In genomic region chr3:10883478-10884234, GRCh38 we compare ENCODE assay signal across 9 cellular contexts.
DNase-seq lines count a peak whose midpoint lies in the region; ATAC-seq and TF ChIP-seq lines count a peak whose summit lies in the region.
"Had no signal": no experiment of that assay in that cellular context is flagged by ENCODE, and none has a peak within 500 bp of the region (broad histone marks: within the 10 kb centered on the region; RNA-seq: fewer than 3 reads in every experiment).

No MANE protein-coding gene starts in this region.

- ATAC-seq in HG03442 (IDR thresholded peaks at IDR 0.05; ENCODE audit: unreplicated experiment) (no peak), GM18907 (IDR thresholded peaks at IDR 0.05; ENCODE audit: unreplicated experiment) (no peak)

- no TSS peak for BruUV-seq in PC-9 (replicated peaks; lab: Mats Ljungman, UMichigan)

- H3K27ac ChIP-seq in PC-9 = no peak overlapping the region

- peak; percentile 1 to 5 for DNase-seq in stimulated activated CD4-positive, alpha-beta T cell treated with anti-CD3 and anti-CD28 coated beads, Interleukin-2, amount 100 ng/mL, for 48 hours
- DNase-seq in stimulated activated CD4-positive, alpha-beta T cell treated with anti-CD3 and anti-CD28 coated beads, Interleukin-4, amount 100 ng/mL, for 4 hours = no peak
- DNase-seq in PC-9 = no peak
- DNase-seq in foreskin fibroblast = no peak
- DNase-seq in NCI-H146 (lab: John Stamatoyannopoulos, UW) = no peak
- DNase-seq in NCI-H510A (lab: John Stamatoyannopoulos, UW) = no peak
- DNase-seq: NCI-H446 treated with DMSO at 0.1 percent for 48 hours had no signal

- H4K20me1 ChIP-seq in PC-9 (ENCODE audit: insufficient read depth) = no peaks in the 10 kb centered on the region

- H3K4me3 ChIP-seq in PC-9 (no peak overlapping the region), foreskin fibroblast (ENCODE audit: low read depth in 1 of 2, low read length in 2 of 2) (no peak overlapping the region)

- intact Hi-C loops in PC-9 (cut with micrococcal nuclease; ENCODE audit: unreplicated experiment) = no loop called here

- H3K4me1 ChIP-seq in PC-9 (replicated peaks; ENCODE audit: insufficient read depth) = no peaks in the 10 kb centered on the region

- POLR2A ChIA-PET in PC-9 (lab: Charles Lee; ENCODE audit: unreplicated experiment) = no interaction called here

- CTCF ChIA-PET in PC-9 (lab: Charles Lee) = no interaction called here

- no peak overlapping the region for H3K4me2 ChIP-seq in PC-9

- H3K27me3 ChIP-seq in PC-9 (ENCODE audit: insufficient read depth, low read depth) = peaks cover 58% of the 10 kb centered on the region

- no peaks in the 10 kb centered on the region for H3K36me3 ChIP-seq in PC-9 (ENCODE audit: low read depth)

- H2AFZ ChIP-seq in PC-9 = no peak overlapping the region

- H3K9me3 ChIP-seq in PC-9 (ENCODE audit: insufficient read depth, low read depth) = no peaks in the 10 kb centered on the region

- TF ChIP-seq CTCF in PC-9 (conservative IDR thresholded peaks at IDR 0.05) (peak; percentile 72), foreskin fibroblast (IDR thresholded peaks at IDR 0.05; ENCODE audit: low read depth, low read length) (peak; percentile 37)

- H3K9me2 ChIP-seq in PC-9 (ENCODE audit: insufficient read depth) = no peaks in the 10 kb centered on the region

- H3K79me2 ChIP-seq in PC-9 (ENCODE audit: low read depth) = no peaks in the 10 kb centered on the region

- H3F3A ChIP-seq in PC-9 (ENCODE audit: insufficient read depth, low read depth) = no peaks in the 10 kb centered on the region

Comparison
In these comparisons a context has a peak if more than half of its experiments do, and no peak if none do; other contexts are left out.
1. DNase-seq: peak in stimulated activated CD4-positive, alpha-beta T cell treated with anti-CD3 and anti-CD28 coated beads, Interleukin-2, amount 100 ng/mL, for 48 hours (2 of 2); none in stimulated activated CD4-positive, alpha-beta T cell treated with anti-CD3 and anti-CD28 coated beads, Interleukin-4, amount 100 ng/mL, for 4 hours (0 of 2), PC-9 (0 of 2), foreskin fibroblast (0 of 2), NCI-H146 (single experiment) and NCI-H510A (single experiment).